Comparison of ENCODE assay signal across 1 cellular context in the genomic region with DNA sequence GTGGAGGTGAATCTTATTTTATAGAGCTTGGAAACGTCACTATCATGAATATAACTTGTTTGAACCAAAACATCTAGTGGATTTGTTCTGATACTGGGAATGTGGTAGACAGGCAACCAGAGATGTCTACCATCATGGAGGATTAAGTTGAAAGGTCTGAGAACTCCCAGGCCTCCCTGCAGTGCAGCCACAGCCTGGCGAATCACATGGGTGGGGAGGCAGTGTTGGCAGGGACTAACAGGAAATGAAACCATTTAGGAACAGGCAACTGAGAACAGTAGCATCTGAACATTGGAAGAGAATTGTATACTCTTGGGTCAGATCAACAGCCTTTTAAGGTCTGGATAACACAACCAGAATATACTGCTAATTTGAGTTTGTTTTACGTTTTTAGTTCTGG.
TF ChIP-seq lines count a peak whose summit lies in the region.

No MANE protein-coding gene starts in this region.

TF ChIP-seq in SK-N-SH treated with all-trans-retinoic acid at 6 μM for 48 hours, 23 proteins besides CTCF, POLR2A, EP300 and RAD21 (continued from another document):
- TF ChIP-seq, protein P1, sequence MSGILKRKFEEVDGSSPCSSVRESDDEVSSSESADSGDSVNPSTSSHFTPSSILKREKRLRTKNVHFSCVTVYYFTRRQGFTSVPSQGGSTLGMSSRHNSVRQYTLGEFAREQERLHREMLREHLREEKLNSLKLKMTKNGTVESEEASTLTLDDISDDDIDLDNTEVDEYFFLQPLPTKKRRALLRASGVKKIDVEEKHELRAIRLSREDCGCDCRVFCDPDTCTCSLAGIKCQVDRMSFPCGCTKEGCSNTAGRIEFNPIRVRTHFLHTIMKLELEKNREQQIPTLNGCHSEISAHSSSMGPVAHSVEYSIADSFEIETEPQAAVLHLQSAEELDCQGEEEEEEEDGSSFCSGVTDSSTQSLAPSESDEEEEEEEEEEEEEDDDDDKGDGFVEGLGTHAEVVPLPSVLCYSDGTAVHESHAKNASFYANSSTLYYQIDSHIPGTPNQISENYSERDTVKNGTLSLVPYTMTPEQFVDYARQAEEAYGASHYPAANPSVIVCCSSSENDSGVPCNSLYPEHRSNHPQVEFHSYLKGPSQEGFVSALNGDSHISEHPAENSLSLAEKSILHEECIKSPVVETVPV (CRISPR knock-in tag; IDR thresholded peaks at IDR 0.05): no peak
- TF ChIP-seq ZNF8 (CRISPR knock-in tag; IDR thresholded peaks at IDR 0.05) (no peak), ZFP3 (CRISPR knock-in tag; IDR thresholded peaks at IDR 0.05) (no peak), PPARA (CRISPR knock-in tag; IDR thresholded peaks at IDR 0.05; ENCODE audit: borderline replicate concordance) (no peak), BACH2 (CRISPR knock-in tag; IDR thresholded peaks at IDR 0.05; ENCODE audit: borderline replicate concordance) (no peak), ZNF565 (CRISPR knock-in tag; conservative IDR thresholded peaks at IDR 0.05; ENCODE audit: low read depth) (no peak), ARNTL (CRISPR knock-in tag; IDR thresholded peaks at IDR 0.05; ENCODE audit: borderline replicate concordance, low read depth) (no peak), ESRRG (CRISPR knock-in tag; IDR thresholded peaks at IDR 0.05) (no peak), SNAI2 (CRISPR knock-in tag; IDR thresholded peaks at IDR 0.05) (no peak)
- TF ChIP-seq, protein P2, sequence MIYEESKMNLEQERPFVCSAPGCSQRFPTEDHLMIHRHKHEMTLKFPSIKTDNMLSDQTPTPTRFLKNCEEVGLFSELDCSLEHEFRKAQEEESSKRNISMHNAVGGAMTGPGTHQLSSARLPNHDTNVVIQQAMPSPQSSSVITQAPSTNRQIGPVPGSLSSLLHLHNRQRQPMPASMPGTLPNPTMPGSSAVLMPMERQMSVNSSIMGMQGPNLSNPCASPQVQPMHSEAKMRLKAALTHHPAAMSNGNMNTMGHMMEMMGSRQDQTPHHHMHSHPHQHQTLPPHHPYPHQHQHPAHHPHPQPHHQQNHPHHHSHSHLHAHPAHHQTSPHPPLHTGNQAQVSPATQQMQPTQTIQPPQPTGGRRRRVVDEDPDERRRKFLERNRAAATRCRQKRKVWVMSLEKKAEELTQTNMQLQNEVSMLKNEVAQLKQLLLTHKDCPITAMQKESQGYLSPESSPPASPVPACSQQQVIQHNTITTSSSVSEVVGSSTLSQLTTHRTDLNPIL (CRISPR knock-in tag; IDR thresholded peaks at IDR 0.05; ENCODE audit: low read depth): no peak
